ENCODE assay signal across 1 cellular context in genomic region chr11:7088921-7089320, GRCh38.
TF ChIP-seq lines count a peak whose summit lies in the region.

Gene RBMXL2, plus strand, starts transcription at chr11:7088998. Its CDS starts 123 bp downstream, at chr11:7089121.

TF ChIP-seq in GM23338, 12 proteins besides CTCF, POLR2A, EP300 and RAD21 (continued from another document):
- no peak for TF ChIP-seq ZNF462 (CRISPR knock-in tag; IDR thresholded peaks at IDR 0.05)
- no peak for TF ChIP-seq ZNF331 (CRISPR knock-in tag; IDR thresholded peaks at IDR 0.05; ENCODE audit: low read depth)
- no peak for TF ChIP-seq POLR2AphosphoS5 (IDR thresholded peaks at IDR 0.05; ENCODE audit: low read depth)
- TF ChIP-seq EZH2 (IDR thresholded peaks at IDR 0.05; ENCODE audit: low read depth, unreplicated experiment) = no peak
- no peak for TF ChIP-seq JUNB (IDR thresholded peaks at IDR 0.05; ENCODE audit: unreplicated experiment)
